ENCODE assay signal across 10 cellular contexts in genomic region chr16:2715519-2715918, GRCh38. TPM values are rescaled to one million over a fixed set of nuclear protein-coding genes. Genes with fewer than 3 reads are reported as not detected.
DNase-seq lines count a peak whose midpoint lies in the region; ATAC-seq and TF ChIP-seq lines count a peak whose summit lies in the region.
"Had no signal": no experiment of that assay in that cellular context is flagged by ENCODE, and none has a peak within 500 bp of the region (broad histone marks: within the 10 kb centered on the region; RNA-seq: fewer than 3 reads in every experiment).

No MANE protein-coding gene starts in this region.

- DNase-seq in GM13976 (ENCODE audit: low spot score) (peak; percentile 89), T-helper 2 cell (peak; percentile 63 to 83 (median 78)), adipocyte (ENCODE audit: low read depth) (peak; percentile 51), immature natural killer cell (peak; percentile 75 to 80 (median 76)), type B pancreatic cell (ENCODE audit: extremely low spot score, unreplicated experiment) (no peak), HPDE6-E6E7 (ENCODE audit: extremely low spot score) (no peak)
- DNase-seq in stimulated activated CD4-positive, alpha-beta T cell treated with anti-CD3 and anti-CD28 coated beads, Interleukin-2, amount 100 ng/mL, for 48 hours, result peak; percentile 67 to 78

- ATAC-seq in HG02852 (IDR thresholded peaks at IDR 0.05; ENCODE audit: unreplicated experiment), result no peak

- TF ChIP-seq CTCF in GM13976 (IDR thresholded peaks at IDR 0.05; ENCODE audit: borderline replicate concordance, control extremely low read depth, extremely low read depth, insufficient read depth, missing control alignments), result no peak
- no peak for TF ChIP-seq CTCF in type B pancreatic cell (conservative IDR thresholded peaks at IDR 0.05)

- H3K4me3 Mint-ChIP-seq in immature natural killer cell, result no peak overlapping the region
- H3K4me3 Mint-ChIP-seq in type B pancreatic cell, result no peak overlapping the region
- H3K4me3 Mint-ChIP-seq: stimulated activated naive CD8-positive, alpha-beta T cell treated with anti-CD3 and anti-CD28 coated beads, Interleukin-15, Interleukin-2, amounts not matched to agents 100 ng/mL and 50 ng/mL, for 24 hours had no signal

- peaks cover 0 to 9% (median 5%) of the 10 kb centered on the region in 3 donors for H3K27me3 Mint-ChIP-seq in immature natural killer cell (ENCODE audit: low read depth in 3 of 3)
- peaks cover 4% of the 10 kb centered on the region for H3K27me3 Mint-ChIP-seq in type B pancreatic cell

- H3K36me3 Mint-ChIP-seq in immature natural killer cell (no peaks in the 10 kb centered on the region), type B pancreatic cell (no peaks in the 10 kb centered on the region)
- H3K36me3 Mint-ChIP-seq: IgD-negative memory B cell had no signal

- no peak overlapping the region for H3K27ac Mint-ChIP-seq in immature natural killer cell
- H3K27ac Mint-ChIP-seq in type B pancreatic cell, result no peak overlapping the region
- H3K27ac Mint-ChIP-seq: stimulated activated naive CD8-positive, alpha-beta T cell treated with anti-CD3 and anti-CD28 coated beads, Interleukin-15, Interleukin-2, amounts not matched to agents 100 ng/mL and 50 ng/mL, for 24 hours had no signal

- H3K9ac ChIP-seq in adipocyte (ENCODE audit: low read length), result no peak overlapping the region

- H3K9me3 Mint-ChIP-seq in immature natural killer cell (no peaks in the 10 kb centered on the region), type B pancreatic cell (no peaks in the 10 kb centered on the region)
- H3K9me3 Mint-ChIP-seq: IgD-negative memory B cell; stimulated activated naive CD8-positive, alpha-beta T cell treated with anti-CD3 and anti-CD28 coated beads, Interleukin-15, Interleukin-2, amounts not matched to agents 100 ng/mL and 50 ng/mL, for 24 hours had no signal

- H3K4me1 ChIP-seq in adipocyte (ENCODE audit: control insufficient read depth, insufficient read depth, low read length), result peaks cover 5% of the 10 kb centered on the region

- no peaks in the 10 kb centered on the region for H3K27me3 ChIP-seq in adipocyte (replicated peaks; ENCODE audit: control insufficient read depth, insufficient read depth, low read length)

- in situ Hi-C loops in GM13976 (cut with MboI; ENCODE audit: low sequenced_read_pairs, unreplicated experiment), result no loop called here

- H3K36me3 ChIP-seq in adipocyte (ENCODE audit: control insufficient read depth, insufficient read depth, low read length, severe bottlenecking), result no peaks in the 10 kb centered on the region

- no peak overlapping the region for H3K4me3 ChIP-seq in adipocyte (ENCODE audit: low read length)

- H3K4me1 Mint-ChIP-seq in immature natural killer cell (peaks cover 0 to 2% of the 10 kb centered on the region in 2 donors), type B pancreatic cell (ENCODE audit: unreplicated experiment) (no peaks in the 10 kb centered on the region)

- no peaks in the 10 kb centered on the region for H3K9me3 ChIP-seq in adipocyte (ENCODE audit: control insufficient read depth, low read length)

RNA-seq across cellular contexts. Expression of gene PRSS27, which starts 4.5 kb away (rescaled TPM):
- under 1 TPM in 1 of 3 donors, not detected in 2; 0.18 TPM for polyA plus RNA-seq in immature natural killer cell
- 19.0 and 24.6 TPM in 2 replicates for total RNA-seq in type B pancreatic cell (ENCODE audit: low replicate concordance)
- polyA plus RNA-seq: IgD-negative memory B cell had no signal

RNA-seq across cellular contexts. Expression of gene KCTD5, which starts 33.2 kb away (rescaled TPM):
- polyA plus RNA-seq in immature natural killer cell, result 10 to 100 TPM; 22.2 to 38.9 (median 25.9) TPM
- total RNA-seq in type B pancreatic cell (ENCODE audit: low replicate concordance), result 25.1 and 30.5 TPM in 2 replicates

RNA-seq across cellular contexts. Expression of gene SRRM2, which starts 36.9 kb away (rescaled TPM):
- 100 to 1,000 TPM in 1 of 3 donors, 10 to 100 TPM in 2; 11.5 to 113 (median 24.2) TPM for polyA plus RNA-seq in immature natural killer cell
- 620 and 749 TPM in 2 replicates for total RNA-seq in type B pancreatic cell (ENCODE audit: low replicate concordance)

Comparison
In these comparisons a context has a peak if more than half of its experiments do, and no peak if none do; other contexts are left out.
1. DNase-seq: peak in GM13976 (single experiment), T-helper 2 cell (5 of 5), adipocyte (single experiment), immature natural killer cell (3 of 3) and stimulated activated CD4-positive, alpha-beta T cell treated with anti-CD3 and anti-CD28 coated beads, Interleukin-2, amount 100 ng/mL, for 48 hours (2 of 2); none in type B pancreatic cell (single experiment) and HPDE6-E6E7 (single experiment).